1 cellular context compared by ENCODE assay signal in the genomic region with DNA sequence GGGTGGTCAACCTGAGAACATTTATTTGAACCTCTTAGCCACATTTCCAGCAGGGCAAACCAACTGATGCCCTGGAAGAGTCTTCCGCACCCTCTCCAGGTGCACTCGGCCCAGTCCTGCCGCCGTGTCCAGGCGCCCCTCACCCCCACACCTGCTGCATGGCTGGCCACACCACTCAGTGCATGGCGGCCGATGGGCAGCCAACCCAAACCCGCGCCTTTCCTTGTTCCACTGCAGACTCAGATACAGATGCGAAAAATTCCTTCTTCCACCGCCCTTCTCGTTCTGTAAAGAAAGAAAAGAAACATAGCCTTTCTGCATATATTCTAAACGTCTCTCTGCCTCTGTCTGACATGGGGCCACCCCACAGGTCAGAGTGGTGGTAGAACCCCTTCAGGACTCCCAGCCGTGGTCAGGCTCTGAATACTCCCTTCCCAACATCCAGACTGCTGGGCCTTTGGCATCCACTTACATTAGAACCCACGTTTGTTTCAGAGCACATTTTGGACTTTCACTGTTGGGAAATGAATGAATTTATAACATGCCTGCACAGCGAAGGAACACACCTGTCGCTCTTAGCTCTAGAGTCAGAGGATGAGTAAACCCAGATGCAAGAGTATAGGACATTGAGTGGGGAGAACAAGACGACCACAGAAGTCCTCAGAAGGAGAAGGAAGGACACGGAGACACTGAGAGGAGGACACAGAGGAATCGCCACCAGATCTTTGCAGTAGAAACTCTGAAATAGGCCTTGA.
TF ChIP-seq lines count a peak whose summit lies in the region.

No MANE protein-coding gene starts in this region.

TF ChIP-seq in IMR-90, 13 proteins besides CTCF, POLR2A, EP300 and RAD21 (continued from another document):
- TF ChIP-seq, protein P1, sequence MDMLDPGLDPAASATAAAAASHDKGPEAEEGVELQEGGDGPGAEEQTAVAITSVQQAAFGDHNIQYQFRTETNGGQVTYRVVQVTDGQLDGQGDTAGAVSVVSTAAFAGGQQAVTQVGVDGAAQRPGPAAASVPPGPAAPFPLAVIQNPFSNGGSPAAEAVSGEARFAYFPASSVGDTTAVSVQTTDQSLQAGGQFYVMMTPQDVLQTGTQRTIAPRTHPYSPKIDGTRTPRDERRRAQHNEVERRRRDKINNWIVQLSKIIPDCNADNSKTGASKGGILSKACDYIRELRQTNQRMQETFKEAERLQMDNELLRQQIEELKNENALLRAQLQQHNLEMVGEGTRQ (IDR thresholded peaks at IDR 0.05; ENCODE audit: low read depth, low read length), result no peak
- no peak for TF ChIP-seq MXI1 (IDR thresholded peaks at IDR 0.05; ENCODE audit: borderline replicate concordance, low read depth, low read length)
- no peak for TF ChIP-seq FOS (IDR thresholded peaks at IDR 0.05; ENCODE audit: low read depth, low read length)
- no peak for TF ChIP-seq CHD1 (IDR thresholded peaks at IDR 0.05; ENCODE audit: low read depth, low read length)
- TF ChIP-seq RFX5 (IDR thresholded peaks at IDR 0.05; ENCODE audit: low read depth, low read length), result no peak
